Comparison of ENCODE assay signal across 8 cellular contexts in genomic region chr3:148992027-148992634, GRCh38. TPM values are rescaled to one million over a fixed set of nuclear protein-coding genes. Genes with fewer than 3 reads are reported as not detected.
A peak's percentile ranks its signal among the peaks of the same experiment; 100 is the strongest.
DNase-seq lines count a peak whose midpoint lies in the region; ATAC-seq, FAIRE-seq and TF ChIP-seq lines count a peak whose summit lies in the region.

No MANE protein-coding gene starts in this region.

- no peak overlapping the region for H2BK12ac ChIP-seq in H1 (ENCODE audit: low read depth, low read length)

- 0 out of 2 replicates have a peak overlapping the region, but pooled peaks have one; percentile 62 for H4K8ac ChIP-seq in H1 (ENCODE audit: extremely low read depth, insufficient read depth, low read length)

- H3K36me3 ChIP-seq in H1 (ENCODE audit: control insufficient read depth in 2 of 4, insufficient read depth in 4 of 4, low read length in 3 of 4) (peaks cover 0 to 8% (median 3%) of the 10 kb centered on the region in 4 experiments; a peak in 3 of 8 replicates), testis (ENCODE audit: low read depth, missing control alignments) (no peaks in the 10 kb centered on the region)

- H3K27ac ChIP-seq in H1 (ENCODE audit: low read depth, low read length): no peak overlapping the region
- H3K27ac ChIP-seq in testis: peak overlapping the region; percentile 92 to 98

- H3K9me3 ChIP-seq in H1 (ENCODE audit: insufficient read depth in 2 of 2, low read depth in 1 of 2, low read length in 1 of 2) (no peaks in the 10 kb centered on the region), testis (no peaks in the 10 kb centered on the region)

- H3K4ac ChIP-seq in H1 (replicated peaks; ENCODE audit: insufficient read length, low read depth, low read length): no peak overlapping the region

- peaks cover 2% of the 10 kb centered on the region; the same call in 1 of the 2 replicates for H3K79me1 ChIP-seq in H1 (ENCODE audit: low read depth, low read length)

- intact Hi-C loops in activated CD4-positive, alpha-beta T cell treated with anti-CD3 and anti-CD28 coated beads for 36 hours (cut with DNase I, micrococcal nuclease): loop anchor here (5.0 kb wide), 2 partner anchors 50 to 760 kb away; partner anchors contain the start of gene COMMD2 (in 1 of the 2)
- intact Hi-C loops in testis (cut with DNase I; ENCODE audit: low total_unique reads): no loop called here

- H2BK5ac ChIP-seq in H1 (ENCODE audit: low read depth, low read length): no peak overlapping the region

- H3K4me3 Mint-ChIP-seq in IgD-negative memory B cell (peak overlapping the region; percentile 82 to 88 (median 88)), mesothelial cell of epicardium (peak overlapping the region; percentile 72)
- H3K4me3 Mint-ChIP-seq in activated CD4-positive, alpha-beta T cell treated with anti-CD3 and anti-CD28 coated beads for 36 hours: peak overlapping the region; percentile 76

- DNase-seq in NCI-H2227 (lab: John Stamatoyannopoulos, UW; ENCODE audit: unreplicated experiment): peak; percentile 21
- DNase-seq in NCI-H2227 treated with DMSO at 0.1 percent for 48 hours (lab: John Stamatoyannopoulos, UW): no peak
- peak; percentile 45 for DNase-seq in activated CD4-positive, alpha-beta T cell treated with anti-CD3 and anti-CD28 coated beads for 36 hours
- DNase-seq in H1 (ENCODE audit: low read depth in 1 of 2, low spot score in 2 of 2): peak in 1 of 2 experiments; percentile 59
- DNase-seq in mesothelial cell of epicardium (ENCODE audit: low spot score in 2 of 2, unreplicated experiment in 2 of 2): peak; percentile 29 to 68
- DNase-seq in testis: peak; percentile 53

- H2AK5ac ChIP-seq in H1 (ENCODE audit: low read depth, low read length): no peak overlapping the region

- H3K27ac Mint-ChIP-seq in IgD-negative memory B cell: peak overlapping the region; percentile 59 to 85 (median 78)
- H3K27ac Mint-ChIP-seq in activated CD4-positive, alpha-beta T cell treated with anti-CD3 and anti-CD28 coated beads for 36 hours: peak overlapping the region; percentile 83
- peak overlapping the region; percentile 2 for H3K27ac Mint-ChIP-seq in mesothelial cell of epicardium

- H3K4me2 ChIP-seq in H1 (ENCODE audit: insufficient read depth in 1 of 2, low read depth in 2 of 2, low read length in 2 of 2): peak overlapping the region; percentile 71 to 75

- no peak overlapping the region for H4K5ac ChIP-seq in H1 (ENCODE audit: insufficient read length, low read depth, low read length)

- no peak overlapping the region for H2BK15ac ChIP-seq in H1 (ENCODE audit: low read length)

- no peak for TF ChIP-seq RAD21 in H1 (IDR thresholded peaks at IDR 0.05 in 1 of 2, conservative IDR thresholded peaks at IDR 0.05 in 1 of 2; ENCODE audit: low read depth in 2 of 2, low read length in 2 of 2)

- H2BK20ac ChIP-seq in H1 (ENCODE audit: low read length): no peak overlapping the region

- peaks cover 2% of the 10 kb centered on the region; the same call in 1 of the 2 replicates for H3K23me2 ChIP-seq in H1 (ENCODE audit: low read depth, low read length)

- H3K4me3 ChIP-seq in H1 (ENCODE audit: extremely low read depth in 1 of 4, insufficient read depth in 2 of 4, low read depth in 3 of 4, low read length in 4 of 4): peak overlapping the region; percentile 52 to 83 (median 56)
- H3K4me3 ChIP-seq in testis: peak overlapping the region; percentile 81 to 99

- no peak overlapping the region for H3K18ac ChIP-seq in H1 (ENCODE audit: extremely low read depth, low read length)

- H3K4me1 Mint-ChIP-seq in IgD-negative memory B cell: peaks cover 7 to 38% (median 22%) of the 10 kb centered on the region in 3 donors
- peaks cover 20% of the 10 kb centered on the region for H3K4me1 Mint-ChIP-seq in activated CD4-positive, alpha-beta T cell treated with anti-CD3 and anti-CD28 coated beads for 36 hours
- H3K4me1 Mint-ChIP-seq in mesothelial cell of epicardium: peaks cover 6% of the 10 kb centered on the region

- H2AFZ ChIP-seq in H1 (ENCODE audit: low read length): no peak overlapping the region

- CTCF ChIA-PET in activated CD4-positive, alpha-beta T cell treated with anti-CD3 and anti-CD28 coated beads for 36 hours (lab: Charles Lee): interaction anchor here (0.6 to 1.6 kb wide), 3 partner anchors 23 to 51 kb away, joined by 3 to 7 read pairs (median 4); no protein-coding TSS in a partner anchor
- CTCF ChIA-PET in H1 (lab: Charles Lee; ENCODE audit: partially characterized antibody): interaction anchor here (1.0 to 1.8 kb wide), 6 partner anchors 9 to 37 kb away, joined by 3 to 7 read pairs (median 4); no protein-coding TSS in a partner anchor

- peak; percentile 18 for ATAC-seq in GM21786 (IDR thresholded peaks at IDR 0.05; ENCODE audit: unreplicated experiment)
- ATAC-seq in activated CD4-positive, alpha-beta T cell treated with anti-CD3 and anti-CD28 coated beads for 36 hours: peak; percentile 7

- TF ChIP-seq POLR2A in H1 (IDR thresholded peaks at IDR 0.05; ENCODE audit: control extremely low read depth in 1 of 2, low read depth in 2 of 2, low read length in 2 of 2) (no peak), testis (IDR thresholded peaks at IDR 0.05) (no peak)

- H4K20me1 ChIP-seq in H1 (replicated peaks in 1 of 2; ENCODE audit: control insufficient read depth in 1 of 2, insufficient read depth in 2 of 2, low read length in 2 of 2): no peaks in the 10 kb centered on the region

- POLR2A ChIA-PET in activated CD4-positive, alpha-beta T cell treated with anti-CD3 and anti-CD28 coated beads for 36 hours (lab: Charles Lee): interaction anchor here (0.6 to 1.2 kb wide), 2 partner anchors 9 to 31 kb away, joined by 3 to 4 read pairs; no protein-coding TSS in a partner anchor
- POLR2A ChIA-PET in H1 (lab: Charles Lee; ENCODE audit: partially characterized antibody): interaction anchor here (0.6 to 2.1 kb wide), 11 partner anchors 8 to 95 kb away, joined by 3 to 7 read pairs (median 4); no protein-coding TSS in a partner anchor

- 12% methylated on average over 12 of the region's 34 CpGs; no CpG with 5 or more reads in 1 of the 2 experiments for WGBS in H1 (ENCODE audit: extremely low coverage in 1 of 2, insufficient coverage in 1 of 2, insufficient read length in 1 of 2, insufficient replicate concordance in 2 of 2, low coverage in 1 of 2, low lambda C conversion rate in 2 of 2, missing lambda C conversion rate in 1 of 2), 2 experiments
- WGBS in testis, 2 donors: 2 to 3% methylated on average over 18 to 34 of the region's 34 CpGs

- no peaks in the 10 kb centered on the region for H3K27me3 Mint-ChIP-seq in IgD-negative memory B cell
- no peaks in the 10 kb centered on the region for H3K27me3 Mint-ChIP-seq in activated CD4-positive, alpha-beta T cell treated with anti-CD3 and anti-CD28 coated beads for 36 hours
- H3K27me3 Mint-ChIP-seq in mesothelial cell of epicardium (ENCODE audit: low read depth): no peaks in the 10 kb centered on the region

- H4K91ac ChIP-seq in H1 (replicated peaks; ENCODE audit: insufficient read length, low read length): no peak overlapping the region

- H3K4me1 ChIP-seq in H1 (replicated peaks in 1 of 4; ENCODE audit: control insufficient read depth in 3 of 4, insufficient read depth in 4 of 4, low read length in 3 of 4) (peaks cover 0 to 9% (median 1%) of the 10 kb centered on the region in 4 experiments; a peak in 1 of 7 replicates), testis (peaks cover 6% of the 10 kb centered on the region)

- TF ChIP-seq EP300 in H1 (IDR thresholded peaks at IDR 0.05; ENCODE audit: borderline replicate concordance in 1 of 2, low read depth in 2 of 2, low read length in 2 of 2): no peak

- FAIRE-seq in H1 (lab: Jason Lieb, UNC): no peak

- TF ChIP-seq CTCF in H1 (IDR thresholded peaks at IDR 0.05; ENCODE audit: control extremely low read depth in 1 of 3, insufficient read depth in 1 of 3, low read depth in 1 of 3, low read length in 3 of 3): no peak
- TF ChIP-seq CTCF in mesothelial cell of epicardium (IDR thresholded peaks at IDR 0.05; ENCODE audit: unreplicated experiment): no peak
- TF ChIP-seq CTCF in testis (IDR thresholded peaks at IDR 0.05): no peak

- no peak overlapping the region for H3K23ac ChIP-seq in H1 (ENCODE audit: insufficient read length)

- no peak overlapping the region for H3K56ac ChIP-seq in H1 (replicated peaks; ENCODE audit: insufficient read length, low read depth, low read length)

- peaks cover 0 to 8% (median 6%) of the 10 kb centered on the region in 4 experiments; a peak in 4 of 7 replicates for H3K27me3 ChIP-seq in H1 (replicated peaks in 1 of 4; ENCODE audit: control insufficient read depth in 3 of 4, extremely low read depth in 1 of 4, insufficient read depth in 3 of 4, low read length in 3 of 4)
- H3K27me3 ChIP-seq in testis: no peaks in the 10 kb centered on the region

- H2BK120ac ChIP-seq in H1 (replicated peaks; ENCODE audit: low read depth, low read length): no peak overlapping the region

- H3K79me2 ChIP-seq in H1 (ENCODE audit: control insufficient read depth in 1 of 2, insufficient read depth in 2 of 2, low read length in 2 of 2): no peaks in the 10 kb centered on the region

- no peak overlapping the region for H3K14ac ChIP-seq in H1 (ENCODE audit: insufficient read length)

- no peaks in the 10 kb centered on the region for H3K9me3 Mint-ChIP-seq in IgD-negative memory B cell
- no peaks in the 10 kb centered on the region for H3K9me3 Mint-ChIP-seq in activated CD4-positive, alpha-beta T cell treated with anti-CD3 and anti-CD28 coated beads for 36 hours (ENCODE audit: low read depth)
- no peaks in the 10 kb centered on the region for H3K9me3 Mint-ChIP-seq in mesothelial cell of epicardium

- H3K36me3 Mint-ChIP-seq in IgD-negative memory B cell (peaks cover 5% of the 10 kb centered on the region), mesothelial cell of epicardium (peaks cover 13% of the 10 kb centered on the region)
- H3K36me3 Mint-ChIP-seq in activated CD4-positive, alpha-beta T cell treated with anti-CD3 and anti-CD28 coated beads for 36 hours (ENCODE audit: low read depth): peaks cover 11% of the 10 kb centered on the region

- H3K9ac ChIP-seq in H1 (replicated peaks in 1 of 4; ENCODE audit: extremely low read depth in 1 of 4, low read depth in 3 of 4, low read length in 3 of 4): peak overlapping the region in 3 of 4 experiments; percentile 27 to 66 (median 46); a peak in 4 of 7 replicates

RNA-seq across cellular contexts. Expression of gene GYG1, which starts 0.8 kb away (rescaled TPM):
- polyA plus RNA-seq in IgD-negative memory B cell (28.9 TPM), H1 (2011; rRNA removed) (14.4 and 19.4 TPM in 2 replicates), testis (ENCODE audit: insufficient read depth, low read depth, low replicate concordance) (303 TPM)
- 10 to 100 TPM; 13.3 to 14.0 TPM for total RNA-seq in activated CD4-positive, alpha-beta T cell treated with anti-CD3 and anti-CD28 coated beads for 36 hours
- 31.0 and 34.2 TPM in 2 replicates for total RNA-seq in H1 (2021; fragmentation: NEBNext Ultra II Directional; extraction: Animal tissue kit (Norgen Biotek cat#: 25700))
- 18.8 TPM for polyA plus RNA-seq in H1 (2011; cell fraction: cytosol; rRNA removed)
- 14.0 TPM for polyA plus RNA-seq in H1 (2011; cell fraction: nucleus; rRNA removed)
- polyA plus RNA-seq in H1 (2012, experiment 1 of 2): 33.1 to 37.1 TPM (median 34.0 TPM) in 4 replicates
- 9.1 TPM for polyA plus RNA-seq in H1 (2012, experiment 2 of 2)
- polyA plus RNA-seq in H1 (2013, experiment 1 of 2): 29.6 TPM
- polyA plus RNA-seq in H1 (2013, experiment 2 of 2): 28.7 TPM
- polyA minus RNA-seq in H1 (2011; rRNA and poly(A)+ RNA removed): 27.1 and 28.8 TPM in 2 replicates
- 25.6 TPM for polyA minus RNA-seq in H1 (2011; cell fraction: cytosol; rRNA and poly(A)+ RNA removed)
- polyA minus RNA-seq in H1 (2011; cell fraction: nucleus; rRNA and poly(A)+ RNA removed): 30.7 TPM
- total RNA-seq in mesothelial cell of epicardium (20.9 to 22.5 TPM (median 21.2 TPM) in 3 replicates), testis (100 to 1,000 TPM; 128 to 138 TPM)

Comparison
In these comparisons a context has a peak if more than half of its experiments do, and no peak if none do; other contexts are left out.
1. H3K27ac Mint-ChIP-seq: peak in every context shown above with its lines; median percentile 83 in activated CD4-positive, alpha-beta T cell treated with anti-CD3 and anti-CD28 coated beads for 36 hours; 78 in IgD-negative memory B cell; 2 in mesothelial cell of epicardium.